ENCODE assay signal across 9 cellular contexts in the genomic region with DNA sequence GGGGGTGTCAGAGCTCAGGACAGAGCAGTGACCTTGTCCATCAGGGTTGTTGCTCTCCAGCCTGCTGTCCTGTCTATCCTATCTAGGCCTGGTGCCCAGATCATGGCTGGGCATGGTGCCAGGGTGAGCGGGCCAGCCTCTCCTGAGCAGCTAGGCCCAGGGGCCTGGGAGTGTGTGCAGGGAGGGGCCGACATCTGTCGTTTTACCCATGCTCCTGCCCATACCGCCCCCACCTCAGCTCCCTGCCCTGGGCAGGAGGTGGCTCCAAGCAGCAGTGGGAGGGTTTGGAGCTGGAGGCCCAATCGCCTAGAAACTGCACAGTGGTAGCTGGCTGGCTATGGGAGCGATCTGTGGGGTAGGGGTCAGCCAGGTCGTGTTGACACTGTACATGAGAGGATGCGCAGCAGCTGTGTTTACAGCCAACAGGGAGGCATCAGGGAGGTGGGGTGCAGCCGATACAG. TPM values are rescaled to one million over a fixed set of nuclear protein-coding genes. Genes with fewer than 3 reads are reported as not detected.
DNase-seq lines count a peak whose midpoint lies in the region; ATAC-seq and TF ChIP-seq lines count a peak whose summit lies in the region.
"Had no signal": no experiment of that assay in that cellular context is flagged by ENCODE, and none has a peak within 500 bp of the region (broad histone marks: within the 10 kb centered on the region; RNA-seq: fewer than 3 reads in every experiment).

No MANE protein-coding gene starts in this region.

- H3K36me3 ChIP-seq in tibial nerve, result no peaks in the 10 kb centered on the region
- no peaks in the 10 kb centered on the region for H3K36me3 ChIP-seq in gastroesophageal sphincter

- TF ChIP-seq EP300 in tibial nerve (IDR thresholded peaks at IDR 0.05) (no peak), gastroesophageal sphincter (IDR thresholded peaks at IDR 0.05) (no peak)

- H3K4me3 ChIP-seq in tibial nerve (no peak overlapping the region), gastroesophageal sphincter (no peak overlapping the region)

- H3K9me3 ChIP-seq in tibial nerve (no peaks in the 10 kb centered on the region), gastroesophageal sphincter (no peaks in the 10 kb centered on the region)

- WGBS in tibial nerve, 2 donors, result 33 to 37% methylated on average over 9 of the region's 9 CpGs
- WGBS in gastroesophageal sphincter (ENCODE audit: low coverage in 1 of 2), 2 donors, result 100% methylated on average over 1 of the region's 9 CpGs; no CpG with 5 or more reads in 1 of the 2 donors

- no peak for TF ChIP-seq CTCF in tibial nerve (IDR thresholded peaks at IDR 0.05)
- no peak for TF ChIP-seq CTCF in GM20000 (IDR thresholded peaks at IDR 0.05; ENCODE audit: extremely low read depth, missing control alignments)
- no peak for TF ChIP-seq CTCF in gastroesophageal sphincter (IDR thresholded peaks at IDR 0.05)

- no peak for TF ChIP-seq POLR2A in tibial nerve (IDR thresholded peaks at IDR 0.05)
- TF ChIP-seq POLR2A in gastroesophageal sphincter (IDR thresholded peaks at IDR 0.05), result no peak

- DNase-seq in NCI-H1105 (lab: John Stamatoyannopoulos, UW) (peak; percentile 87), SHP77 treated with DMSO at 0.1 percent for 48 hours (lab: John Stamatoyannopoulos, UW) (peak; percentile 99), inferior parietal cortex (ENCODE audit: extremely low spot score) (peak; percentile 21), tibial nerve (ENCODE audit: low spot score in 2 of 2) (peak; percentile 35 to 36), GM20000 (ENCODE audit: low spot score) (no peak)
- DNase-seq in activated CD4-positive, alpha-beta T cell treated with anti-CD3 and anti-CD28 coated beads, Interleukin-2, amount 50 U/mL, for 1 hour, result no peak
- no peak for DNase-seq in stimulated activated naive CD4-positive, alpha-beta T cell treated with Interleukin-2 at 50 U/mL for 16 hours (lab: John Stamatoyannopoulos, UW)
- DNase-seq: kidney had no signal

- ATAC-seq in gastroesophageal sphincter, result no peak

- H3K27ac ChIP-seq in tibial nerve (no peak overlapping the region), gastroesophageal sphincter (no peak overlapping the region)

- peaks cover 0 to 42% of the 10 kb centered on the region in 2 donors for H3K27me3 ChIP-seq in tibial nerve
- H3K27me3 ChIP-seq in gastroesophageal sphincter, result peaks cover 56% of the 10 kb centered on the region

- peaks cover 0 to 19% (median 0%) of the 10 kb centered on the region in 4 donors for H3K4me1 ChIP-seq in tibial nerve
- peaks cover 0 to 20% (median 0%) of the 10 kb centered on the region in 3 donors for H3K4me1 ChIP-seq in gastroesophageal sphincter

RNA-seq across cellular contexts. Expression of a gene that starts 6.5 kb away (rescaled TPM):
- total RNA-seq in tibial nerve (under 1 TPM; under 0.01 to 0.60 (median 0.20) TPM), gastroesophageal sphincter (under 1 TPM in 1 of 4 donors, not detected in 3; under 0.01 TPM)

RNA-seq across cellular contexts. Expression of a gene that starts 8.2 kb away (rescaled TPM):
- total RNA-seq in tibial nerve (under 1 TPM in 3 of 4 donors, not detected in 1; 0.22 to 0.42 (median 0.39) TPM), gastroesophageal sphincter (1 to 10 TPM in 2 of 4 donors, under 1 TPM in 2; 0.23 to 4.4 (median 0.72) TPM)

RNA-seq across cellular contexts. Expression of a gene that starts 35.8 kb away (rescaled TPM):
- total RNA-seq in tibial nerve, result 1 to 10 TPM in 2 of 4 donors, under 1 TPM in 1, not detected in 1; 0.78 to 7.2 (median 2.9) TPM
- total RNA-seq in gastroesophageal sphincter, result under 1 TPM in 1 of 4 donors, not detected in 3; 0.94 TPM

RNA-seq across cellular contexts. Expression of a gene that starts 41.1 kb away (rescaled TPM):
- total RNA-seq in tibial nerve, result 10 to 100 TPM; 31.5 to 51.4 (median 39.7) TPM
- 10 to 100 TPM in 2 of 4 donors, 1 to 10 TPM in 2; 7.0 to 10.7 (median 9.1) TPM for total RNA-seq in gastroesophageal sphincter

Comparison
In these comparisons a context has a peak if more than half of its experiments do, and no peak if none do; other contexts are left out.
1. DNase-seq: peak in NCI-H1105 (single experiment), SHP77 treated with DMSO at 0.1 percent for 48 hours (single experiment), inferior parietal cortex (single experiment) and tibial nerve (2 of 2); none in GM20000 (single experiment), activated CD4-positive, alpha-beta T cell treated with anti-CD3 and anti-CD28 coated beads, Interleukin-2, amount 50 U/mL, for 1 hour (single experiment) and stimulated activated naive CD4-positive, alpha-beta T cell treated with Interleukin-2 at 50 U/mL for 16 hours (single experiment).